1 cellular context compared by ENCODE assay signal in genomic region chr2:182165196-182165595, GRCh38.
TF ChIP-seq lines count a peak whose summit lies in the region.

No MANE protein-coding gene starts in this region.

TF ChIP-seq in K562, 482 proteins besides CTCF, POLR2A, EP300 and RAD21 (continued from another document):
- TF ChIP-seq RBM17 (IDR thresholded peaks at IDR 0.05; ENCODE audit: borderline replicate concordance, low read depth, low read length), result no peak
- no peak for TF ChIP-seq OTX1 (CRISPR knock-in tag; IDR thresholded peaks at IDR 0.05)
- TF ChIP-seq SMARCE1 (IDR thresholded peaks at IDR 0.05), result no peak
- no peak for TF ChIP-seq IRF2 (CRISPR knock-in tag; IDR thresholded peaks at IDR 0.05)
- TF ChIP-seq HMG20B (CRISPR knock-in tag; IDR thresholded peaks at IDR 0.05), result no peak
- no peak for TF ChIP-seq MTA1 (IDR thresholded peaks at IDR 0.05; ENCODE audit: borderline replicate concordance)
- TF ChIP-seq MECOM (CRISPR knock-in tag; IDR thresholded peaks at IDR 0.05), result no peak
TF ChIP-seq in K562: peak in this region for 0.
